9 cellular contexts compared by ENCODE assay signal in genomic region chr19:48991823-48992570, GRCh38. TPM values are rescaled to one million over a fixed set of nuclear protein-coding genes. Genes with fewer than 3 reads are reported as not detected.
DNase-seq lines count a peak whose midpoint lies in the region; ATAC-seq, FAIRE-seq and TF ChIP-seq lines count a peak whose summit lies in the region.
"Had no signal": no experiment of that assay in that cellular context is flagged by ENCODE, and none has a peak within 500 bp of the region (broad histone marks: within the 10 kb centered on the region; RNA-seq: fewer than 3 reads in every experiment).

No MANE protein-coding gene starts in this region.

- peaks cover 4% of the 10 kb centered on the region; the same call in 1 of the 2 replicates for H3K36me3 ChIP-seq in Caco-2 (ENCODE audit: control insufficient read depth, insufficient read depth, low read length)
- H3K36me3 ChIP-seq in cardiac muscle cell, result peaks cover 10% of the 10 kb centered on the region
- no peaks in the 10 kb centered on the region for H3K36me3 ChIP-seq in pancreas

- peak overlapping the region; percentile 77 for H3K4me3 ChIP-seq in Caco-2 (ENCODE audit: low read depth, low read length)
- peak overlapping the region; percentile 63 for H3K4me3 ChIP-seq in cardiac muscle cell
- peak overlapping the region; percentile 53 to 80 (median 66) for H3K4me3 ChIP-seq in pancreas

- H3K4me1 Mint-ChIP-seq in Caco-2 (ENCODE audit: low read depth, unreplicated experiment) (peaks cover 32% of the 10 kb centered on the region), IgD-negative memory B cell (peaks cover 14 to 27% (median 27%) of the 10 kb centered on the region in 3 donors)
- peaks cover 36% of the 10 kb centered on the region for H3K4me1 Mint-ChIP-seq in activated naive CD8-positive, alpha-beta T cell (ENCODE audit: low read depth)

- intact Hi-C loops in Caco-2 (cut with micrococcal nuclease; ENCODE audit: unreplicated experiment), result loop anchor here (2.0 to 10.0 kb wide), 4 partner anchors 29 to 233 kb away; partner anchors contain the start of genes CGB7 and KCNA7
- intact Hi-C loops in pancreas (cut with DNase I), result no loop called here

- H3K4me3 Mint-ChIP-seq in Caco-2 (ENCODE audit: unreplicated experiment) (peak overlapping the region; percentile 99), IgD-negative memory B cell (peak overlapping the region; percentile 93 to 98 (median 94))
- peak overlapping the region; percentile 97 for H3K4me3 Mint-ChIP-seq in activated naive CD8-positive, alpha-beta T cell

- POLR2A ChIA-PET in Caco-2 (lab: Charles Lee), result interaction anchor here (1.0 to 2.5 kb wide), 3 partner anchors 8 to 92 kb away, joined by 3 to 14 read pairs (median 12); partner anchors contain the start of gene NUCB1

- 26 to 32% methylated on average over 10 of the region's 10 CpGs for WGBS in pancreas, 2 donors

- H3K27ac Mint-ChIP-seq in Caco-2 (ENCODE audit: unreplicated experiment) (peak overlapping the region; percentile 97), IgD-negative memory B cell (peak overlapping the region; percentile 46 to 93 (median 83))
- H3K27ac Mint-ChIP-seq in activated naive CD8-positive, alpha-beta T cell, result peak overlapping the region; percentile 98

- BruUV-seq in Caco-2 (replicated peaks; lab: Mats Ljungman, UMichigan), result no TSS peak

- DNase-seq in Caco-2 (peak; percentile 59 to 69), cardiac muscle cell (ENCODE audit: low read depth in 1 of 2, low spot score in 1 of 2) (peak; percentile 69 to 86), pancreas (peak in 2 of 6 donors; percentile 47 to 60), inferior parietal cortex (ENCODE audit: extremely low spot score) (no peak)

- H3K36me3 Mint-ChIP-seq in Caco-2 (ENCODE audit: insufficient read depth, unreplicated experiment) (peaks cover 66% of the 10 kb centered on the region), IgD-negative memory B cell (peaks cover 5% of the 10 kb centered on the region)
- H3K36me3 Mint-ChIP-seq in activated naive CD8-positive, alpha-beta T cell, result peaks cover 9% of the 10 kb centered on the region

- H3K9me3 ChIP-seq in Caco-2 (no peaks in the 10 kb centered on the region), cardiac muscle cell (ENCODE audit: low read depth) (no peaks in the 10 kb centered on the region), pancreas (no peaks in the 10 kb centered on the region)

- H3K27me3 Mint-ChIP-seq in Caco-2 (ENCODE audit: insufficient read depth, unreplicated experiment), result no peaks in the 10 kb centered on the region
- peaks cover 2% of the 10 kb centered on the region for H3K27me3 Mint-ChIP-seq in IgD-negative memory B cell
- no peaks in the 10 kb centered on the region for H3K27me3 Mint-ChIP-seq in activated naive CD8-positive, alpha-beta T cell

- ATAC-seq in pancreas (peak in 3 of 4 donors; percentile 21 to 40 (median 35)), HG02678 (IDR thresholded peaks at IDR 0.05; ENCODE audit: unreplicated experiment) (no peak), HG02571 (IDR thresholded peaks at IDR 0.05; ENCODE audit: unreplicated experiment) (no peak)

- H3K27ac ChIP-seq in cardiac muscle cell, result peak overlapping the region; percentile 87
- peak overlapping the region in 2 of 4 donors; percentile 92 to 93 for H3K27ac ChIP-seq in pancreas

- CTCF ChIA-PET in Caco-2 (lab: Charles Lee), result interaction anchor here (0.6 to 2.9 kb wide), 9 partner anchors 9 to 136 kb away, joined by 4 to 51 read pairs (median 6); partner anchors contain the start of gene LHB

- TF ChIP-seq CTCF in Caco-2 (IDR thresholded peaks at IDR 0.05; ENCODE audit: insufficient read depth in 1 of 2, low read depth in 1 of 2, low read length in 1 of 2, severe bottlenecking in 1 of 2, unreplicated experiment in 1 of 2), result no peak
- no peak for TF ChIP-seq CTCF in cardiac muscle cell (IDR thresholded peaks at IDR 0.05; ENCODE audit: low read depth, low read length)
- TF ChIP-seq CTCF in pancreas (IDR thresholded peaks at IDR 0.05), result no peak

- FAIRE-seq in pancreas (lab: Jason Lieb, UNC), result no peak

- H3K27me3 ChIP-seq in Caco-2 (replicated peaks; ENCODE audit: control insufficient read depth, insufficient read depth, low read length) (no peaks in the 10 kb centered on the region), cardiac muscle cell (no peaks in the 10 kb centered on the region), pancreas (no peaks in the 10 kb centered on the region)

- H3K9me3 Mint-ChIP-seq in Caco-2 (ENCODE audit: unreplicated experiment) (no peaks in the 10 kb centered on the region), IgD-negative memory B cell (no peaks in the 10 kb centered on the region)
- no peaks in the 10 kb centered on the region for H3K9me3 Mint-ChIP-seq in activated naive CD8-positive, alpha-beta T cell (ENCODE audit: low read depth)

- H3K4me1 ChIP-seq in Caco-2, result peaks cover 13% of the 10 kb centered on the region; the same call in 1 of the 2 replicates
- peaks cover 15% of the 10 kb centered on the region for H3K4me1 ChIP-seq in cardiac muscle cell (ENCODE audit: low read depth)
- H3K4me1 ChIP-seq in pancreas, result peaks cover 5 to 15% (median 6%) of the 10 kb centered on the region in 3 donors

RNA-seq across cellular contexts. Expression of gene GYS1, which starts 1.1 kb away (rescaled TPM):
- 62.7 and 65.3 TPM in 2 replicates for total RNA-seq in Caco-2 (2022)
- 26.4 TPM for polyA plus RNA-seq in IgD-negative memory B cell
- 155 and 165 TPM in 2 replicates for total RNA-seq in cardiac muscle cell
- 175 and 195 TPM in 2 replicates for polyA plus RNA-seq in cardiac muscle cell
- total RNA-seq in pancreas, result 10 to 100 TPM in 4 of 6 donors, 1 to 10 TPM in 2; 7.3 to 14.6 (median 12.2) TPM
- 10 to 100 TPM; 14.5 to 18.2 TPM for polyA plus RNA-seq in pancreas

RNA-seq across cellular contexts. Expression of gene RUVBL2, which starts 1.7 kb away (rescaled TPM):
- total RNA-seq in Caco-2 (2022) (165 and 172 TPM in 2 replicates), cardiac muscle cell (240 and 294 TPM in 2 replicates), pancreas (10 to 100 TPM; 17.0 to 38.0 (median 29.1) TPM)
- polyA plus RNA-seq in IgD-negative memory B cell (65.7 TPM), cardiac muscle cell (128 and 167 TPM in 2 replicates), pancreas (10 to 100 TPM; 43.9 to 44.9 TPM)

RNA-seq across cellular contexts. Expression of gene LHB, which starts 24.9 kb away (rescaled TPM):
- total RNA-seq in Caco-2 (2022) (0.68 TPM in 1 of 2 replicates, not detected in the other), cardiac muscle cell (1.8 TPM in 1 of 2 replicates, not detected in the other), pancreas (1 to 10 TPM in 5 of 6 donors, under 1 TPM in 1; 0.98 to 6.6 (median 3.5) TPM)
- polyA plus RNA-seq in IgD-negative memory B cell (0.78 TPM), cardiac muscle cell (2.7 TPM in 1 of 2 replicates, not detected in the other), pancreas (10 to 100 TPM; 30.1 to 54.4 TPM)
- total RNA-seq: activated CD8-positive, alpha-beta memory T cell treated with anti-CD3 and anti-CD28 coated beads for 36 hours had no signal

RNA-seq across cellular contexts. Expression of gene FTL, which starts 26.9 kb away (rescaled TPM):
- 2,542 and 2,963 TPM in 2 replicates for total RNA-seq in Caco-2 (2022)
- 7,236 TPM for polyA plus RNA-seq in IgD-negative memory B cell
- 760 and 891 TPM in 2 replicates for total RNA-seq in cardiac muscle cell
- polyA plus RNA-seq in cardiac muscle cell, result 1,227 and 1,335 TPM in 2 replicates
- total RNA-seq in pancreas, result 1,000 to 10,000 TPM in 1 of 6 donors, 100 to 1,000 TPM in 5; 394 to 1,427 (median 690) TPM
- polyA plus RNA-seq in pancreas, result 1,000 to 10,000 TPM; 1,427 to 1,473 TPM

RNA-seq across cellular contexts. Expression of gene CGB3, which starts 32.1 kb away (rescaled TPM):
- total RNA-seq in Caco-2 (2022) (not detected in 2 replicates), cardiac muscle cell (not detected in 2 replicates), pancreas (not detected)
- polyA plus RNA-seq in IgD-negative memory B cell (not detected), cardiac muscle cell (0.26 TPM in 1 of 2 replicates, not detected in the other), pancreas (not detected)
- total RNA-seq: activated CD8-positive, alpha-beta memory T cell treated with anti-CD3 and anti-CD28 coated beads for 36 hours had no signal

Comparison
In these comparisons a context has a peak if more than half of its experiments do, and no peak if none do; other contexts are left out.
1. ATAC-seq: peak in pancreas (3 of 4); none in HG02678 (single experiment) and HG02571 (single experiment).
2. Peak in every context shown above with its lines, with median percentiles within 50 percentile points of each other: H3K4me3 ChIP-seq, H3K27ac Mint-ChIP-seq and H3K4me3 Mint-ChIP-seq.